Comparison of ENCODE assay signal across 1 cellular context in genomic region chr3:50622881-50623280, GRCh38.
TF ChIP-seq lines count a peak whose summit lies in the region.

No MANE protein-coding gene starts in this region.

TF ChIP-seq in IMR-90, 13 proteins besides CTCF, POLR2A, EP300 and RAD21:
- TF ChIP-seq FOS (IDR thresholded peaks at IDR 0.05; ENCODE audit: low read depth, low read length) (no peak), USF2 (IDR thresholded peaks at IDR 0.05; ENCODE audit: low read depth, low read length) (no peak), MAFK (IDR thresholded peaks at IDR 0.05; ENCODE audit: low read depth, low read length) (no peak), BHLHE40 (IDR thresholded peaks at IDR 0.05; ENCODE audit: low read depth, low read length) (no peak), SMC3 (IDR thresholded peaks at IDR 0.05; ENCODE audit: low read depth, low read length) (no peak), MXI1 (IDR thresholded peaks at IDR 0.05; ENCODE audit: borderline replicate concordance, low read depth, low read length) (no peak)
TF ChIP-seq in IMR-90: peak in this region for 0.
